In the genomic region with DNA sequence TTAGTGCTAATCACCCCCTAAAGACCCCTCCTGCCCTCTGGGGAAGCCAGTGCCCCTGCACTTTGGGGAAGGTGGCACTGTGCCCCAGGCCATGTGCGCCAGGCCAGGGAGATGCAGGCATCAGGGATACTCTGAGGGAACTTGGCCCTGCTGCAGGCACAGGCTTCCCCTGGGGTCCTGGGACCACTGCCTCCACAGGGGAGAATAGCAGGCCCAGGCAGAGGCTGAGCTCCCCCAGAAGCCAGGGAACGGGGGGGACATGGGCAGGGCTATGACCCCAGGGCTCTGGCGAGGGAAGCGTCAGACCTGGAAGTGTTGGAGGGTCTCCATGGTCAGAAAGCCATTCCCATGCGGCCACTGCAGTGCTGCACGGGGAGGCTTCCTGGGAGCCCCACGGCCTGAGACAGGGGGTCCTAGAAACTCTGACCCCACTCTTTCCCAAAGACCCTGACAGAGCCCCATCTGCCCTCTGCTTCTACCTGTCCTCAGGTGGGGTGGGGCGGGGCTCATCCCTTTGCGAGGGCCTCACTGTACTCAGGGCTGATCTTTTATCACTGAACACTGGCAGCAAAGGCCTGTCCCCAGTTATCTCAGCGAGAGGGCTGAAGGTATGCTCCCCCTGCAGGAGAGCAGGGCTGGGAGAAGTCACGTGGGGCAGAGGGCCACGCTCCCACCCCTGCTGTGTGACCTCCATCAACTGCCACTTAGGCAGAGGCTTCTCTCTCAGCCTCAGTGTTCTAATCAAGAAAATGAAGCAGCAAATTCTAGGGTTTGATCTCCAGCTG, we compare ENCODE assay signal across 22 cellular contexts.
DNase-seq lines count a peak whose midpoint lies in the region; ATAC-seq, FAIRE-seq and TF ChIP-seq lines count a peak whose summit lies in the region.
"Had no signal": no experiment of that assay in that cellular context is flagged by ENCODE, and none has a peak within 500 bp of the region (broad histone marks: within the 10 kb centered on the region; RNA-seq: fewer than 3 reads in every experiment).

No MANE protein-coding gene starts in this region.

- peaks cover 4% of the 10 kb centered on the region for H3K27me3 Mint-ChIP-seq in neural progenitor cell (ENCODE audit: insufficient read depth, low read depth)
- no peaks in the 10 kb centered on the region for H3K27me3 Mint-ChIP-seq in type B pancreatic cell
- H3K27me3 Mint-ChIP-seq in activated T-helper 1 cell treated with anti-CD3 and anti-CD28 coated beads, Interleukin-12 subunit alpha, Interleukin-12 subunit beta, Interleukin-2, Interleukin-4 antibody, amounts not matched to agents 30 ng/mL and 10 ng/mL and 1 ng/mL, durations not matched to agents 14 hours and 24 hours and 36 hours (ENCODE audit: insufficient read depth), result peaks cover 3% of the 10 kb centered on the region
- H3K27me3 Mint-ChIP-seq: central memory CD8-positive, alpha-beta T cell had no signal

- H3K79me2 ChIP-seq in neural progenitor cell (ENCODE audit: low read depth), result no peaks in the 10 kb centered on the region

- peaks cover 0 to 8% (median 0%) of the 10 kb centered on the region in 9 donors for H3K36me3 ChIP-seq in heart right ventricle
- no peaks in the 10 kb centered on the region for H3K36me3 ChIP-seq in neural progenitor cell

- H3K4me1 Mint-ChIP-seq in neural progenitor cell (peaks cover 46% of the 10 kb centered on the region), type B pancreatic cell (ENCODE audit: unreplicated experiment) (peaks cover 20% of the 10 kb centered on the region)
- H3K4me1 Mint-ChIP-seq in activated T-helper 1 cell treated with anti-CD3 and anti-CD28 coated beads, Interleukin-12 subunit alpha, Interleukin-12 subunit beta, Interleukin-2, Interleukin-4 antibody, amounts not matched to agents 30 ng/mL and 10 ng/mL and 1 ng/mL, durations not matched to agents 14 hours and 24 hours and 36 hours (ENCODE audit: low read depth), result no peaks in the 10 kb centered on the region
- H3K4me1 Mint-ChIP-seq: central memory CD8-positive, alpha-beta T cell had no signal

- no peak for ATAC-seq in Right ventricle myocardium superior (ENCODE audit: poor library complexity)
- no peak for ATAC-seq in heart right ventricle
- no peak for ATAC-seq in HG03196 (IDR thresholded peaks at IDR 0.05; ENCODE audit: unreplicated experiment)
- ATAC-seq: effector memory CD8-positive, alpha-beta T cell; Panc1 had no signal

- TF ChIP-seq CTCF in heart right ventricle (IDR thresholded peaks at IDR 0.05) (no peak), neural progenitor cell (IDR thresholded peaks at IDR 0.05) (no peak), type B pancreatic cell (conservative IDR thresholded peaks at IDR 0.05) (no peak)

- H3K4me2 ChIP-seq in neural progenitor cell, result peak overlapping the region; percentile 57

- DNase-seq in Right ventricle myocardium superior (peak; percentile 30), cardiac septum (ENCODE audit: low spot score) (no peak), heart right ventricle (no peak), neural progenitor cell (ENCODE audit: low spot score) (no peak), type B pancreatic cell (ENCODE audit: extremely low spot score, unreplicated experiment) (no peak), H54 (ENCODE audit: insufficient read length, low spot score) (no peak)
- DNase-seq in activated T-helper 1 cell treated with anti-CD3 and anti-CD28 coated beads, Interleukin-12 subunit alpha, Interleukin-12 subunit beta, Interleukin-2, Interleukin-4 antibody, amounts not matched to agents 30 ng/mL and 10 ng/mL and 1 ng/mL, durations not matched to agents 14 hours and 24 hours and 36 hours (ENCODE audit: low spot score), result no peak
- DNase-seq: 8988T; effector memory CD8-positive, alpha-beta T cell; NCI-H1436 treated with DMSO at 0.1 percent for 48 hours; NCI-H2171 treated with DMSO at 0.1 percent for 48 hours; NCI-H774; occipital lobe; stimulated activated CD4-positive, alpha-beta T cell treated with anti-CD3 and anti-CD28 coated beads, Interleukin-2, amount 100 ng/mL, for 48 hours had no signal

- H3K27ac ChIP-seq in heart right ventricle, result peak overlapping the region in 7 of 10 donors; percentile 34 to 84 (median 73)
- H3K27ac ChIP-seq in neural progenitor cell, result no peak overlapping the region
- H3K27ac ChIP-seq: SK-N-MC, testis had no signal

- no peaks in the 10 kb centered on the region for H4K20me1 ChIP-seq in neural progenitor cell (ENCODE audit: low read depth)

- H3K4me3 ChIP-seq in heart right ventricle (no peak overlapping the region), neural progenitor cell (no peak overlapping the region)
- H3K4me3 ChIP-seq: SK-N-MC, testis had no signal

- WGBS in heart right ventricle, 2 donors, result 91 to 92% methylated on average over 12 of the region's 12 CpGs

- H3F3A ChIP-seq in neural progenitor cell (ENCODE audit: low read depth), result no peaks in the 10 kb centered on the region

- H3K27ac Mint-ChIP-seq in neural progenitor cell, result no peak overlapping the region
- H3K27ac Mint-ChIP-seq in type B pancreatic cell, result peak overlapping the region; percentile 71
- no peak overlapping the region for H3K27ac Mint-ChIP-seq in activated T-helper 1 cell treated with anti-CD3 and anti-CD28 coated beads, Interleukin-12 subunit alpha, Interleukin-12 subunit beta, Interleukin-2, Interleukin-4 antibody, amounts not matched to agents 30 ng/mL and 10 ng/mL and 1 ng/mL, durations not matched to agents 14 hours and 24 hours and 36 hours
- H3K27ac Mint-ChIP-seq: effector memory CD8-positive, alpha-beta T cell had no signal

- H3K9ac ChIP-seq in neural progenitor cell, result no peak overlapping the region

- no peaks in the 10 kb centered on the region for H3K36me3 Mint-ChIP-seq in neural progenitor cell
- no peaks in the 10 kb centered on the region for H3K36me3 Mint-ChIP-seq in type B pancreatic cell
- H3K36me3 Mint-ChIP-seq in activated T-helper 1 cell treated with anti-CD3 and anti-CD28 coated beads, Interleukin-12 subunit alpha, Interleukin-12 subunit beta, Interleukin-2, Interleukin-4 antibody, amounts not matched to agents 30 ng/mL and 10 ng/mL and 1 ng/mL, durations not matched to agents 14 hours and 24 hours and 36 hours (ENCODE audit: low read depth), result no peaks in the 10 kb centered on the region

- no peaks in the 10 kb centered on the region for H3K9me3 Mint-ChIP-seq in neural progenitor cell
- H3K9me3 Mint-ChIP-seq in type B pancreatic cell, result no peaks in the 10 kb centered on the region
- H3K9me3 Mint-ChIP-seq in activated T-helper 1 cell treated with anti-CD3 and anti-CD28 coated beads, Interleukin-12 subunit alpha, Interleukin-12 subunit beta, Interleukin-2, Interleukin-4 antibody, amounts not matched to agents 30 ng/mL and 10 ng/mL and 1 ng/mL, durations not matched to agents 14 hours and 24 hours and 36 hours, result no peaks in the 10 kb centered on the region
- H3K9me3 Mint-ChIP-seq: central memory CD8-positive, alpha-beta T cell; effector memory CD8-positive, alpha-beta T cell had no signal

- no peak for FAIRE-seq in H54 (lab: Jason Lieb, UNC)
- FAIRE-seq: G401.6, HTR-8/SVneo, keratinocyte had no signal

- H3K9me3 ChIP-seq in heart right ventricle, result no peaks in the 10 kb centered on the region
- H3K9me3 ChIP-seq in neural progenitor cell (ENCODE audit: low read depth), result no peaks in the 10 kb centered on the region
- H3K9me3 ChIP-seq: testis had no signal

- H2AFZ ChIP-seq in neural progenitor cell (replicated peaks), result no peak overlapping the region

- no peak for TF ChIP-seq POLR2A in H54 (IDR thresholded peaks at IDR 0.05; ENCODE audit: low read depth, low read length)

- H3K4me1 ChIP-seq in heart right ventricle, result peaks cover 0 to 40% (median 21%) of the 10 kb centered on the region in 9 donors
- H3K4me1 ChIP-seq in neural progenitor cell, result peaks cover 24% of the 10 kb centered on the region

- H3K4me3 Mint-ChIP-seq in neural progenitor cell, result no peak overlapping the region
- peak overlapping the region; percentile 86 for H3K4me3 Mint-ChIP-seq in type B pancreatic cell
- no peak overlapping the region for H3K4me3 Mint-ChIP-seq in activated T-helper 1 cell treated with anti-CD3 and anti-CD28 coated beads, Interleukin-12 subunit alpha, Interleukin-12 subunit beta, Interleukin-2, Interleukin-4 antibody, amounts not matched to agents 30 ng/mL and 10 ng/mL and 1 ng/mL, durations not matched to agents 14 hours and 24 hours and 36 hours
- H3K4me3 Mint-ChIP-seq: central memory CD8-positive, alpha-beta T cell; effector memory CD8-positive, alpha-beta T cell had no signal

- intact Hi-C loops in Right ventricle myocardium superior (cut with DNase I) (no loop called here), cardiac septum (cut with DNase I) (no loop called here), heart right ventricle (cut with DNase I) (no loop called here)
- intact Hi-C loops in activated T-helper 1 cell treated with anti-CD3 and anti-CD28 coated beads, Interleukin-12 subunit alpha, Interleukin-12 subunit beta, Interleukin-2, Interleukin-4 antibody, amounts not matched to agents 30 ng/mL and 10 ng/mL and 1 ng/mL, durations not matched to agents 14 hours and 24 hours and 36 hours (cut with micrococcal nuclease), result no loop called here

- H3K27me3 ChIP-seq in heart right ventricle (no peaks in the 10 kb centered on the region), neural progenitor cell (no peaks in the 10 kb centered on the region)
- H3K27me3 ChIP-seq: testis had no signal
